20 cellular contexts compared by ENCODE assay signal in the genomic region with DNA sequence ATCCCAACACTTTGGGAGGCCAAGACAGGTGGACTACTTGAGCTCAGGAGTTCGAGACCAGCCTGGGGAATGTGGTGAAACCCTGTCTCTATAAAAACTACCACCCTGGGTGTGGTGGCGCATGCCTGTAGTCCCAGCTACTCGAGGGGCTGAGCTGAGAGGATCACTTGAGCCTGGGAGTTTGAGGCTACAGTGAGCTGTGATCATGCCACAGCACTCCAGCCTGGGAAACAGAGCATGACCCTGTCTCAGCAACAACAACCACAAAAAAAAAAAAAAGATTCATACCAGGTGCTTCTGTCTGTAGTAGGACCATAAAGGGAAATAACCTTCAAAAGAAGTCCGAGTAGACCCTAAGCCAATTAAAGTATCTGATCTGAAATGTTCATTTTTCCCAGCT.
A peak's percentile ranks its signal among the peaks of the same experiment; 100 is the strongest.
DNase-seq lines count a peak whose midpoint lies in the region; ATAC-seq and TF ChIP-seq lines count a peak whose summit lies in the region.
"Had no signal": no experiment of that assay in that cellular context is flagged by ENCODE, and none has a peak within 500 bp of the region (broad histone marks: within the 10 kb centered on the region; RNA-seq: fewer than 3 reads in every experiment).

No MANE protein-coding gene starts in this region.

- H3K36me3 ChIP-seq in endodermal cell (ENCODE audit: control insufficient read depth, insufficient read depth, low read length): no peaks in the 10 kb centered on the region
- H3K36me3 ChIP-seq: ascending aorta had no signal

- no peak overlapping the region for H3K4me3 ChIP-seq in endodermal cell (ENCODE audit: low read length)
- H3K4me3 ChIP-seq: ascending aorta had no signal

- DNase-seq in endodermal cell: peak; percentile 56
- no peak for DNase-seq in NCI-H146 treated with DMSO at 0.1 percent for 48 hours (lab: John Stamatoyannopoulos, UW; ENCODE audit: unreplicated experiment)
- DNase-seq in epidermal melanocyte (ENCODE audit: insufficient read length, low spot score): no peak
- no peak for DNase-seq in OCI-M2 (lab: John Stamatoyannopoulos, UW; ENCODE audit: unreplicated experiment)
- DNase-seq: activated naive CD4-positive, alpha-beta T cell treated with Interleukin-2 at 50 U/mL for 16 hours; Caco-2; GOT3; hypothalamus; Karpas-422; kidney; mammary epithelial cell; naive thymus-derived CD8-positive, alpha-beta T cell; NCI-H1436 treated with DMSO at 0.1 percent for 48 hours; NCI-H226 had no signal

- no peak overlapping the region for H3K4me3 Mint-ChIP-seq in endodermal cell
- H3K4me3 Mint-ChIP-seq: naive thymus-derived CD8-positive, alpha-beta T cell had no signal

- no peak overlapping the region for H3K27ac Mint-ChIP-seq in endodermal cell

- no peak for TF ChIP-seq CTCF in endodermal cell (conservative IDR thresholded peaks at IDR 0.05)

- H3K4me1 ChIP-seq in endodermal cell (ENCODE audit: control insufficient read depth, insufficient read depth, low read length): no peaks in the 10 kb centered on the region
- H3K4me1 ChIP-seq: ascending aorta, Caco-2, parathyroid adenoma had no signal

- no peak overlapping the region for H3K27ac ChIP-seq in endodermal cell (ENCODE audit: low read depth, low read length)
- H3K27ac ChIP-seq: ascending aorta, parathyroid adenoma had no signal

- no peaks in the 10 kb centered on the region for H3K9me3 ChIP-seq in endodermal cell (ENCODE audit: control insufficient read depth, low read length)
- H3K9me3 ChIP-seq: ascending aorta, Caco-2 had no signal

- no peaks in the 10 kb centered on the region for H3K9me3 Mint-ChIP-seq in endodermal cell
- H3K9me3 Mint-ChIP-seq: naive thymus-derived CD8-positive, alpha-beta T cell had no signal

- 82 to 93% methylated on average over 3 to 4 of the region's 4 CpGs for WGBS in endodermal cell (ENCODE audit: insufficient coverage in 1 of 2, insufficient read length in 1 of 2), 2 experiments

- H3K36me3 Mint-ChIP-seq in endodermal cell (ENCODE audit: low read depth): no peaks in the 10 kb centered on the region

- H3K9ac ChIP-seq in endodermal cell (ENCODE audit: extremely low read depth, low read length, poor library complexity, severe bottlenecking): no peak overlapping the region
- H3K9ac ChIP-seq: parathyroid adenoma had no signal

- H3K4me1 Mint-ChIP-seq in endodermal cell: no peaks in the 10 kb centered on the region

- H3K27me3 ChIP-seq in endodermal cell (ENCODE audit: control insufficient read depth, insufficient read depth, low read length, poor library complexity, severe bottlenecking): no peaks in the 10 kb centered on the region

- ATAC-seq in GM18861 (IDR thresholded peaks at IDR 0.05; ENCODE audit: unreplicated experiment) (peak; percentile 68), GM21723 (IDR thresholded peaks at IDR 0.05; ENCODE audit: unreplicated experiment) (peak; percentile 77), HG03378 (IDR thresholded peaks at IDR 0.05; ENCODE audit: unreplicated experiment) (peak; percentile 63), GM18502 (IDR thresholded peaks at IDR 0.05; ENCODE audit: poor library complexity, unreplicated experiment) (no peak)
- ATAC-seq: naive thymus-derived CD8-positive, alpha-beta T cell had no signal

- H3K27me3 Mint-ChIP-seq in endodermal cell (ENCODE audit: insufficient read depth): no peaks in the 10 kb centered on the region
- H3K27me3 Mint-ChIP-seq: naive thymus-derived CD8-positive, alpha-beta T cell had no signal
